1 cellular context compared by ENCODE assay signal in genomic region chr22:36194971-36195370, GRCh38.
TF ChIP-seq lines count a peak whose summit lies in the region.

No MANE protein-coding gene starts in this region.

TF ChIP-seq in H1, 55 proteins besides CTCF, POLR2A, EP300 and RAD21:
- TF ChIP-seq GTF2F1 (IDR thresholded peaks at IDR 0.05; ENCODE audit: borderline replicate concordance, low read depth, low read length) (no peak), SP1 (IDR thresholded peaks at IDR 0.05; ENCODE audit: low read depth, low read length) (no peak), RBBP5 (IDR thresholded peaks at IDR 0.05; ENCODE audit: borderline replicate concordance, low read depth, low read length) (no peak), JUND (IDR thresholded peaks at IDR 0.05; ENCODE audit: low read length) (no peak), HDAC2 (IDR thresholded peaks at IDR 0.05; ENCODE audit: borderline replicate concordance in 1 of 2, low read depth in 2 of 2, low read length in 2 of 2) (no peak), EZH2 (IDR thresholded peaks at IDR 0.05; ENCODE audit: low read depth, low read length, severe bottlenecking) (no peak)
